Comparison of ENCODE assay signal across 16 cellular contexts in genomic region chr5:103450333-103451061, GRCh38.
DNase-seq lines count a peak whose midpoint lies in the region; ATAC-seq and TF ChIP-seq lines count a peak whose summit lies in the region.
"Had no signal": no experiment of that assay in that cellular context is flagged by ENCODE, and none has a peak within 500 bp of the region (broad histone marks: within the 10 kb centered on the region; RNA-seq: fewer than 3 reads in every experiment).

No MANE protein-coding gene starts in this region.

- H3K4me3 ChIP-seq in foreskin fibroblast (ENCODE audit: low read depth in 1 of 2, low read length in 2 of 2) = no peak overlapping the region
- no peak overlapping the region for H3K4me3 ChIP-seq in smooth muscle cell
- H3K4me3 ChIP-seq: HAP-1, lower lobe of right lung, psoas muscle, tibial artery had no signal

- no peaks in the 10 kb centered on the region for H3K9me3 ChIP-seq in smooth muscle cell (replicated peaks; ENCODE audit: low read depth)
- H3K9me3 ChIP-seq: HAP-1, lower lobe of right lung, psoas muscle, tibial artery had no signal

- H3K36me3 ChIP-seq in smooth muscle cell (ENCODE audit: low read depth) = no peaks in the 10 kb centered on the region
- H3K36me3 ChIP-seq: HAP-1, lower lobe of right lung, tibial artery had no signal

- no peaks in the 10 kb centered on the region for H3K27me3 ChIP-seq in smooth muscle cell (ENCODE audit: low read depth)
- H3K27me3 ChIP-seq: tibial artery had no signal

- TF ChIP-seq CTCF in foreskin fibroblast (IDR thresholded peaks at IDR 0.05; ENCODE audit: low read depth, low read length) = no peak
- TF ChIP-seq CTCF in smooth muscle cell (IDR thresholded peaks at IDR 0.05; ENCODE audit: borderline replicate concordance, insufficient read depth, poor library complexity, severe bottlenecking) = no peak

- no peaks in the 10 kb centered on the region for H3K79me2 ChIP-seq in smooth muscle cell (ENCODE audit: low read depth)

- H4K20me1 ChIP-seq in smooth muscle cell (ENCODE audit: low read depth) = no peaks in the 10 kb centered on the region

- no peak for ATAC-seq in HG03457 (IDR thresholded peaks at IDR 0.05; ENCODE audit: unreplicated experiment)
- ATAC-seq: lower lobe of right lung, psoas muscle had no signal

- 51% methylated on average over 4 of the region's 4 CpGs for WGBS in smooth muscle cell (ENCODE audit: low lambda C conversion rate)

- no peak overlapping the region for H3K9ac ChIP-seq in smooth muscle cell (ENCODE audit: low read depth)

- H3K27ac ChIP-seq in smooth muscle cell (ENCODE audit: low read depth) = peak overlapping the region; percentile 71
- H3K27ac ChIP-seq: 22Rv1, lower lobe of right lung, psoas muscle, tibial artery had no signal

- peak overlapping the region; percentile 69 for H3K4me2 ChIP-seq in smooth muscle cell

- no peaks in the 10 kb centered on the region for H3F3A ChIP-seq in smooth muscle cell (ENCODE audit: low read depth)

- H2AFZ ChIP-seq in smooth muscle cell (ENCODE audit: low read depth) = no peak overlapping the region

- peaks cover 7% of the 10 kb centered on the region for H3K4me1 ChIP-seq in smooth muscle cell (ENCODE audit: low read depth)
- H3K4me1 ChIP-seq: lower lobe of right lung had no signal

- DNase-seq in DMS153 (lab: John Stamatoyannopoulos, UW) (peak; percentile 7), DMS153 treated with DMSO at 0.1 percent for 48 hours (lab: John Stamatoyannopoulos, UW; ENCODE audit: unreplicated experiment) (no peak), SW 1271 (lab: John Stamatoyannopoulos, UW) (peak; percentile 23 to 58), foreskin fibroblast (peak; percentile 73 to 74), smooth muscle cell (lab: John Stamatoyannopoulos, UW; ENCODE audit: unreplicated experiment) (no peak), activated gamma-delta T cell (lab: John Stamatoyannopoulos, UW) (no peak), middle frontal gyrus (ENCODE audit: extremely low spot score, low spot score) (no peak)
- DNase-seq: amniotic stem cell, lower lobe of right lung, MM.1S, NCI-H510A treated with DMSO at 0.1 percent for 48 hours, psoas muscle, tibial artery had no signal

Comparison
In these comparisons a context has a peak if more than half of its experiments do, and no peak if none do; other contexts are left out.
1. DNase-seq: peak in DMS153 (single experiment), SW 1271 (2 of 2) and foreskin fibroblast (2 of 2); none in DMS153 treated with DMSO at 0.1 percent for 48 hours (single experiment), smooth muscle cell (single experiment), activated gamma-delta T cell (single experiment) and middle frontal gyrus (single experiment).